ENCODE assay signal across 1 cellular context in the genomic region with DNA sequence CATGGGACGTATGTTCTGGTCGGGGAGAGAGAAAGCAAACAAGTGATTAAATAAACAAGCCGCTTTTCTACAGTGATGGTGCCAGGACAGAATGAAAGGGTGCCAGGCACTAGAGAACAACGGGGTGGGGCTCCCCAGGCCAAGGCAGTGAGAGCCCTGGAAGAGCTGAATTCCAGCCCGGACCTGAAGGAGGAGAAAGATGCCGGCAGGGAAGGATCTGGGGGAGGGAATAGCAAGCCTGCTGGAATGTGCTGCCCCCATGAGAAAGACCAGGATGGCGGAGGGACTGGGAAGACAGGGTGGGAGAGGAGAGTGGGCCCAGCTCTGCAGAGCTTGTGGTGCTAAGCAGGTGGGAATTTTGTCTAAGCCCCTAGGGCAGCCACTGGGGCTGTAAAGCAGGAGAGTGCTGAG.
TF ChIP-seq lines count a peak whose summit lies in the region.

No MANE protein-coding gene starts in this region.

TF ChIP-seq in HepG2, 621 proteins besides CTCF, POLR2A, EP300 and RAD21:
- TF ChIP-seq KDM3A (CRISPR knock-in tag; IDR thresholded peaks at IDR 0.05; ENCODE audit: low read depth) (no peak), TERF1 (CRISPR knock-in tag; IDR thresholded peaks at IDR 0.05) (no peak), TEAD3 (CRISPR knock-in tag; optimal IDR thresholded peaks at IDR 0.05; ENCODE audit: borderline replicate concordance) (peak; percentile 60), ZNF639 (CRISPR knock-in tag; conservative IDR thresholded peaks at IDR 0.05) (no peak), KDM2A (CRISPR knock-in tag; IDR thresholded peaks at IDR 0.05; ENCODE audit: borderline replicate concordance, low read depth) (0 out of 2 replicates have a peak, but pooled peaks have one; percentile 13), SPEN (CRISPR knock-in tag; IDR thresholded peaks at IDR 0.05; ENCODE audit: low read depth) (0 out of 2 replicates have a peak, but pooled peaks have one; percentile 10), ATF7-NPFF (CRISPR knock-in tag; IDR thresholded peaks at IDR 0.05; ENCODE audit: low read depth) (0 out of 2 replicates have a peak, but pooled peaks have one; percentile 33), FOXA3 (CRISPR knock-in tag; IDR thresholded peaks at IDR 0.05) (peak; percentile 17; the same call in 1 of the 2 replicates), PCBP2 (optimal IDR thresholded peaks at IDR 0.05; ENCODE audit: low read depth, low read length, poor library complexity, severe bottlenecking) (no peak), FOXA1 (IDR thresholded peaks at IDR 0.05) (no peak), FOXA1 (CRISPR knock-in tag; IDR thresholded peaks at IDR 0.05) (peak; percentile 44), CREBL2 (CRISPR knock-in tag; IDR thresholded peaks at IDR 0.05; ENCODE audit: borderline replicate concordance) (0 out of 2 replicates have a peak, but pooled peaks have one; percentile 73), ZNF296 (CRISPR knock-in tag; conservative IDR thresholded peaks at IDR 0.05) (no peak), ZNF205 (CRISPR knock-in tag; IDR thresholded peaks at IDR 0.05) (no peak), ZFX (CRISPR knock-in tag; IDR thresholded peaks at IDR 0.05; ENCODE audit: low read depth) (peak; percentile 2; the same call in 1 of the 2 replicates), ZNF33A (CRISPR knock-in tag; IDR thresholded peaks at IDR 0.05; ENCODE audit: borderline replicate concordance) (no peak), ZNF788 (CRISPR knock-in tag; IDR thresholded peaks at IDR 0.05; ENCODE audit: borderline replicate concordance) (no peak), NFE2L1 (CRISPR knock-in tag; IDR thresholded peaks at IDR 0.05; ENCODE audit: borderline replicate concordance) (no peak), ZXDC (CRISPR knock-in tag; IDR thresholded peaks at IDR 0.05) (0 out of 2 replicates have a peak, but pooled peaks have one; percentile 46)
- TF ChIP-seq, protein P1, sequence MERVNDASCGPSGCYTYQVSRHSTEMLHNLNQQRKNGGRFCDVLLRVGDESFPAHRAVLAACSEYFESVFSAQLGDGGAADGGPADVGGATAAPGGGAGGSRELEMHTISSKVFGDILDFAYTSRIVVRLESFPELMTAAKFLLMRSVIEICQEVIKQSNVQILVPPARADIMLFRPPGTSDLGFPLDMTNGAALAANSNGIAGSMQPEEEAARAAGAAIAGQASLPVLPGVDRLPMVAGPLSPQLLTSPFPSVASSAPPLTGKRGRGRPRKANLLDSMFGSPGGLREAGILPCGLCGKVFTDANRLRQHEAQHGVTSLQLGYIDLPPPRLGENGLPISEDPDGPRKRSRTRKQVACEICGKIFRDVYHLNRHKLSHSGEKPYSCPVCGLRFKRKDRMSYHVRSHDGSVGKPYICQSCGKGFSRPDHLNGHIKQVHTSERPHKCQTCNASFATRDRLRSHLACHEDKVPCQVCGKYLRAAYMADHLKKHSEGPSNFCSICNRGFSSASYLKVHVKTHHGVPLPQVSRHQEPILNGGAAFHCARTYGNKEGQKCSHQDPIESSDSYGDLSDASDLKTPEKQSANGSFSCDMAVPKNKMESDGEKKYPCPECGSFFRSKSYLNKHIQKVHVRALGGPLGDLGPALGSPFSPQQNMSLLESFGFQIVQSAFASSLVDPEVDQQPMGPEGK (CRISPR knock-in tag; IDR thresholded peaks at IDR 0.05) = peak; percentile 68
